Comparison of ENCODE assay signal across 8 cellular contexts in the genomic region with DNA sequence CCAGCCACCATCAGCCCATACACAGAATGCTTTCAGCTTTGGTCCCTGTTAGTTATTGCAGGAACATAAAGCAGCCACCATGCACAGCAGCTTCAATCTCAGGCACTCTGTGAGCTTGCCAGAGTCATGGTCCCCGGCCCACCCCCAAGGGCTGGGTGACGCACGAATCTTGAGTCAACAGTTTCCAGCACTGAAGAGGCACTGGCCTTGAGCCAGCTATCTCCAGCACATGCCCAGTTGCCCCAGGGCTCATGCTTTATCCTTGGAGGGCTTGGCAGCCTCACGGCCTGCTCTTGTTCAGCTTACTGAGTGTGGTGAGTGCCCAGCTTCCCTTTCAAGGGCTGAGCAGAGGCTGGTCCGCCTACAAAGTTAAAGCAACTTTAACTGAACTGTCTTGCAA.
A peak's percentile ranks its signal among the peaks of the same experiment; 100 is the strongest.
DNase-seq lines count a peak whose midpoint lies in the region; ATAC-seq and TF ChIP-seq lines count a peak whose summit lies in the region.

No MANE protein-coding gene starts in this region.

- peak; percentile 83 for ATAC-seq in lung (ENCODE audit: insufficient read depth, low FRiP score)
- no peak for ATAC-seq in GM21529 (IDR thresholded peaks at IDR 0.05; ENCODE audit: unreplicated experiment)
- ATAC-seq in HG03520 (IDR thresholded peaks at IDR 0.05; ENCODE audit: unreplicated experiment), result no peak

- 8% methylated on average over 5 of the region's 5 CpGs for WGBS in mammary epithelial cell (ENCODE audit: low coverage, missing lambda C conversion rate)
- 15 to 39% methylated on average over 5 of the region's 5 CpGs for WGBS in lung, 2 donors

- H3K27ac ChIP-seq in mammary epithelial cell (ENCODE audit: insufficient read depth, low read depth, low read length), result no peak overlapping the region
- peak overlapping the region in 1 of 2 donors; percentile 69 for H3K27ac ChIP-seq in lung (ENCODE audit: low read depth in 1 of 2, low read length in 1 of 2)

- no TSS peak for BruUV-seq in mammary epithelial cell (replicated peaks; lab: Mats Ljungman, UMichigan)

- no peak overlapping the region for H3K9ac ChIP-seq in mammary epithelial cell (ENCODE audit: insufficient read depth, low read length)

- intact Hi-C loops in mammary epithelial cell (cut with micrococcal nuclease), result no loop called here

- H3K4me2 ChIP-seq in mammary epithelial cell (ENCODE audit: insufficient read depth, low read depth, low read length), result no peak overlapping the region

- H4K20me1 ChIP-seq in mammary epithelial cell (ENCODE audit: insufficient read depth, low read length), result no peaks in the 10 kb centered on the region

- H3K9me3 ChIP-seq in mammary epithelial cell (replicated peaks; ENCODE audit: insufficient read depth, low read length) (no peaks in the 10 kb centered on the region), lung (ENCODE audit: control insufficient read depth in 2 of 2, insufficient read depth in 1 of 2, low read length in 1 of 2) (peaks cover 0 to 3% of the 10 kb centered on the region in 2 donors)

- H3K27me3 ChIP-seq in mammary epithelial cell (ENCODE audit: insufficient read depth, low read length), result peaks cover 11% of the 10 kb centered on the region
- no peaks in the 10 kb centered on the region for H3K27me3 ChIP-seq in lung (ENCODE audit: control insufficient read depth, insufficient read depth)

- H3K4me3 ChIP-seq in mammary epithelial cell (replicated peaks in 1 of 3; ENCODE audit: insufficient read depth in 1 of 3, low read depth in 2 of 3, low read length in 3 of 3) (no peak overlapping the region), lung (no peak overlapping the region)

- no peak for TF ChIP-seq POLR2A in erythroblast (IDR thresholded peaks at IDR 0.05; ENCODE audit: low read length)

- TF ChIP-seq CTCF in mammary epithelial cell (conservative IDR thresholded peaks at IDR 0.05 in 1 of 2, IDR thresholded peaks at IDR 0.05 in 1 of 2; ENCODE audit: extremely low read depth in 1 of 2, insufficient read depth in 1 of 2, low read depth in 1 of 2, low read length in 2 of 2), result no peak
- no peak for TF ChIP-seq CTCF in lung (IDR thresholded peaks at IDR 0.05; ENCODE audit: control extremely low read depth, extremely low read depth)

- CTCF ChIA-PET in mammary epithelial cell (lab: Charles Lee; ENCODE audit: low non-redundant PET), result interaction anchor here (0.6 kb wide), 1 partner anchor 185 kb away, joined by 3 read pairs; no protein-coding TSS in a partner anchor

- H3K36me3 ChIP-seq in mammary epithelial cell (ENCODE audit: insufficient read depth, low read length), result no peaks in the 10 kb centered on the region
- no peaks in the 10 kb centered on the region for H3K36me3 ChIP-seq in lung (ENCODE audit: control insufficient read depth in 2 of 2, insufficient read depth in 2 of 2, low read length in 2 of 2)

- in situ Hi-C loops in mammary epithelial cell (cut with MboI; ENCODE audit: low sequenced_read_pairs in 2 of 2), result no loop called here

- no peak overlapping the region for H2AFZ ChIP-seq in mammary epithelial cell (ENCODE audit: low read depth, low read length)

- dilution Hi-C loops in mammary epithelial cell (cut with HindIII; ENCODE audit: low sequenced_read_pairs), result loop anchor here (5.0 kb wide), 1 partner anchor 43 kb away; no protein-coding TSS in a partner anchor

- H3K79me2 ChIP-seq in mammary epithelial cell (ENCODE audit: insufficient read depth, low read length), result no peaks in the 10 kb centered on the region

- DNase-seq in AG20443 (ENCODE audit: low spot score) (peak; percentile 63), NCI-H1436 (lab: John Stamatoyannopoulos, UW) (peak; percentile 97), mammary epithelial cell (peak; percentile 80), lung (ENCODE audit: low spot score) (peak; percentile 95), erythroblast (lab: John Stamatoyannopoulos, UW) (no peak), germinal center (ENCODE audit: low spot score) (no peak)

- H3K4me1 ChIP-seq in mammary epithelial cell (ENCODE audit: insufficient read depth, low read length) (peaks cover 8% of the 10 kb centered on the region), lung (ENCODE audit: control insufficient read depth in 2 of 2, insufficient read depth in 2 of 2, low read length in 2 of 2) (peaks cover 0 to 10% of the 10 kb centered on the region in 2 donors)

Comparison
In these comparisons a context has a peak if more than half of its experiments do, and no peak if none do; other contexts are left out.
1. DNase-seq: peak in AG20443 (single experiment), NCI-H1436 (single experiment), mammary epithelial cell (single experiment) and lung (single experiment); none in erythroblast (0 of 2) and germinal center (single experiment).